In genomic region chr9:92242115-92242778, GRCh38 we compare ENCODE assay signal across 9 cellular contexts. TPM values are rescaled to one million over a fixed set of nuclear protein-coding genes. Genes with fewer than 3 reads are reported as not detected.
DNase-seq lines count a peak whose midpoint lies in the region; ATAC-seq and TF ChIP-seq lines count a peak whose summit lies in the region.
"Had no signal": no experiment of that assay in that cellular context is flagged by ENCODE, and none has a peak within 500 bp of the region (broad histone marks: within the 10 kb centered on the region; RNA-seq: fewer than 3 reads in every experiment).

No MANE protein-coding gene starts in this region.

- H3K27ac ChIP-seq in VCaP (no peak overlapping the region), testis (peak overlapping the region in 1 of 2 donors; percentile 63), esophagus muscularis mucosa (replicated peaks in 1 of 4) (no peak overlapping the region)

- H3K9me3 Mint-ChIP-seq in activated CD4-positive, alpha-beta T cell treated with anti-CD3 and anti-CD28 coated beads, Interleukin-2, amount 10 ng/mL, durations not matched to agents 7 days and 5 days = no peaks in the 10 kb centered on the region
- H3K9me3 Mint-ChIP-seq in activated CD4-positive, alpha-beta T cell treated with anti-CD3 and anti-CD28 coated beads, Interleukin-2, amount 10 ng/mL, durations not matched to agents 24 days and 14 days = no peaks in the 10 kb centered on the region
- H3K9me3 Mint-ChIP-seq: CD4-positive, CD25-positive, alpha-beta regulatory T cell had no signal

- H3K36me3 Mint-ChIP-seq in activated CD4-positive, alpha-beta T cell treated with anti-CD3 and anti-CD28 coated beads, Interleukin-2, amount 10 ng/mL, durations not matched to agents 7 days and 5 days (ENCODE audit: low read depth) = peaks cover 72% of the 10 kb centered on the region
- H3K36me3 Mint-ChIP-seq in activated CD4-positive, alpha-beta T cell treated with anti-CD3 and anti-CD28 coated beads, Interleukin-2, amount 10 ng/mL, durations not matched to agents 24 days and 14 days (ENCODE audit: low read depth) = peaks cover 88% of the 10 kb centered on the region

- no peak for ATAC-seq in GM21526 (IDR thresholded peaks at IDR 0.05; ENCODE audit: low FRiP score, unreplicated experiment)

- CTCF ChIA-PET in activated CD4-positive, alpha-beta T cell treated with anti-CD3 and anti-CD28 coated beads, Interleukin-2, amount 10 ng/mL, durations not matched to agents 7 days and 5 days (lab: Charles Lee) = interaction anchor here (0.6 to 1.3 kb wide), 5 partner anchors 12 to 448 kb away, joined by 3 to 6 read pairs (median 4); no protein-coding TSS in a partner anchor

- H3K9me3 ChIP-seq in testis (no peaks in the 10 kb centered on the region), esophagus muscularis mucosa (no peaks in the 10 kb centered on the region)

- no peak for DNase-seq in activated CD4-positive, alpha-beta T cell treated with anti-CD3 and anti-CD28 coated beads, Interleukin-2, amount 10 ng/mL, durations not matched to agents 7 days and 5 days
- DNase-seq in activated CD4-positive, alpha-beta T cell treated with anti-CD3 and anti-CD28 coated beads, Interleukin-2, amount 10 ng/mL, durations not matched to agents 24 days and 14 days = no peak
- DNase-seq in head of caudate nucleus (peak in 29 of 42 donors; percentile 6 to 66 (median 35)), testis (peak; percentile 48), esophagus muscularis mucosa (ENCODE audit: extremely low spot score) (no peak)
- no peak for DNase-seq in stimulated activated CD4-positive, alpha-beta T cell treated with anti-CD3 and anti-CD28 coated beads, Interleukin-1b, Interleukin-23, amount 100 ng/mL, for 48 hours
- DNase-seq: CD4-positive, CD25-positive, alpha-beta regulatory T cell had no signal

- peak overlapping the region; percentile 31 for H3K27ac Mint-ChIP-seq in activated CD4-positive, alpha-beta T cell treated with anti-CD3 and anti-CD28 coated beads, Interleukin-2, amount 10 ng/mL, durations not matched to agents 7 days and 5 days
- no peak overlapping the region for H3K27ac Mint-ChIP-seq in activated CD4-positive, alpha-beta T cell treated with anti-CD3 and anti-CD28 coated beads, Interleukin-2, amount 10 ng/mL, durations not matched to agents 24 days and 14 days

- no peaks in the 10 kb centered on the region for H3K27me3 Mint-ChIP-seq in activated CD4-positive, alpha-beta T cell treated with anti-CD3 and anti-CD28 coated beads, Interleukin-2, amount 10 ng/mL, durations not matched to agents 7 days and 5 days
- no peaks in the 10 kb centered on the region for H3K27me3 Mint-ChIP-seq in activated CD4-positive, alpha-beta T cell treated with anti-CD3 and anti-CD28 coated beads, Interleukin-2, amount 10 ng/mL, durations not matched to agents 24 days and 14 days
- H3K27me3 Mint-ChIP-seq: CD4-positive, CD25-positive, alpha-beta regulatory T cell had no signal

- H3K4me3 Mint-ChIP-seq in activated CD4-positive, alpha-beta T cell treated with anti-CD3 and anti-CD28 coated beads, Interleukin-2, amount 10 ng/mL, durations not matched to agents 7 days and 5 days = no peak overlapping the region
- no peak overlapping the region for H3K4me3 Mint-ChIP-seq in activated CD4-positive, alpha-beta T cell treated with anti-CD3 and anti-CD28 coated beads, Interleukin-2, amount 10 ng/mL, durations not matched to agents 24 days and 14 days
- H3K4me3 Mint-ChIP-seq: CD4-positive, CD25-positive, alpha-beta regulatory T cell had no signal

- H3K27me3 ChIP-seq in testis (no peaks in the 10 kb centered on the region), esophagus muscularis mucosa (no peaks in the 10 kb centered on the region)

- intact Hi-C loops in activated CD4-positive, alpha-beta T cell treated with anti-CD3 and anti-CD28 coated beads, Interleukin-2, amount 10 ng/mL, durations not matched to agents 24 days and 14 days (cut with micrococcal nuclease) = no loop called here
- intact Hi-C loops in head of caudate nucleus (cut with DNase I) = loop anchor here (10.0 kb wide), 1 partner anchor 107 kb away; no protein-coding TSS in a partner anchor
- intact Hi-C loops in testis (cut with DNase I; ENCODE audit: low total_unique reads) = loop anchor here (5.0 kb wide), 1 partner anchor 105 kb away; no protein-coding TSS in a partner anchor
- intact Hi-C loops in esophagus muscularis mucosa (cut with DNase I) = loop anchor here (5.0 kb wide), 1 partner anchor 105 kb away; no protein-coding TSS in a partner anchor

- H3K36me3 ChIP-seq in testis (ENCODE audit: low read depth, missing control alignments) = no peaks in the 10 kb centered on the region
- peaks cover 88 to 100% (median 99%) of the 10 kb centered on the region in 4 donors for H3K36me3 ChIP-seq in esophagus muscularis mucosa

- TF ChIP-seq POLR2A in testis (IDR thresholded peaks at IDR 0.05) (no peak), esophagus muscularis mucosa (IDR thresholded peaks at IDR 0.05; ENCODE audit: low read depth) (no peak)

- TF ChIP-seq EP300 in esophagus muscularis mucosa (IDR thresholded peaks at IDR 0.05) = no peak

- H3K4me3 ChIP-seq in testis (no peak overlapping the region), esophagus muscularis mucosa (no peak overlapping the region)

- WGBS in testis, 2 donors = 31 to 49% methylated on average over 3 of the region's 3 CpGs
- WGBS in esophagus muscularis mucosa = 56% methylated on average over 3 of the region's 3 CpGs

- H3K4me1 ChIP-seq in testis = peaks cover 5% of the 10 kb centered on the region
- H3K4me1 ChIP-seq in esophagus muscularis mucosa = no peaks in the 10 kb centered on the region

- POLR2A ChIA-PET in activated CD4-positive, alpha-beta T cell treated with anti-CD3 and anti-CD28 coated beads, Interleukin-2, amount 10 ng/mL, durations not matched to agents 7 days and 5 days (lab: Charles Lee) = no interaction called here

- 0 out of 2 replicates have a peak, but pooled peaks have one; percentile 20 for TF ChIP-seq CTCF in VCaP (conservative IDR thresholded peaks at IDR 0.05)
- peak in 2 of 3 experiments; percentile 19 to 44 for TF ChIP-seq CTCF in testis (IDR thresholded peaks at IDR 0.05)
- TF ChIP-seq CTCF in esophagus muscularis mucosa (IDR thresholded peaks at IDR 0.05) = peak in 1 of 3 experiments; percentile 14

- H3K4me1 Mint-ChIP-seq in activated CD4-positive, alpha-beta T cell treated with anti-CD3 and anti-CD28 coated beads, Interleukin-2, amount 10 ng/mL, durations not matched to agents 7 days and 5 days = no peaks in the 10 kb centered on the region
- peaks cover 8% of the 10 kb centered on the region for H3K4me1 Mint-ChIP-seq in activated CD4-positive, alpha-beta T cell treated with anti-CD3 and anti-CD28 coated beads, Interleukin-2, amount 10 ng/mL, durations not matched to agents 24 days and 14 days
- H3K4me1 Mint-ChIP-seq: CD4-positive, CD25-positive, alpha-beta regulatory T cell had no signal

RNA-seq across cellular contexts. Expression of gene IARS1, which starts 51.2 kb away (rescaled TPM):
- total RNA-seq in activated CD4-positive, alpha-beta T cell treated with anti-CD3 and anti-CD28 coated beads, Interleukin-2, amount 10 ng/mL, durations not matched to agents 7 days and 5 days = 100 to 1,000 TPM; 123 to 128 TPM
- total RNA-seq in activated CD4-positive, alpha-beta T cell treated with anti-CD3 and anti-CD28 coated beads, Interleukin-2, amount 10 ng/mL, durations not matched to agents 24 days and 14 days = 226 and 234 TPM in 2 replicates
- 100 to 1,000 TPM; 112 to 143 TPM for total RNA-seq in testis
- polyA plus RNA-seq in testis (ENCODE audit: insufficient read depth, low read depth, low replicate concordance) = 57.2 TPM
- 10 to 100 TPM; 49.8 to 80.6 (median 67.1) TPM for total RNA-seq in esophagus muscularis mucosa

Comparison
In these comparisons a context has a peak if more than half of its experiments do, and no peak if none do; other contexts are left out.
1. DNase-seq: peak in head of caudate nucleus (29 of 42) and testis (single experiment); none in activated CD4-positive, alpha-beta T cell treated with anti-CD3 and anti-CD28 coated beads, Interleukin-2, amount 10 ng/mL, durations not matched to agents 7 days and 5 days (single experiment), activated CD4-positive, alpha-beta T cell treated with anti-CD3 and anti-CD28 coated beads, Interleukin-2, amount 10 ng/mL, durations not matched to agents 24 days and 14 days (single experiment), esophagus muscularis mucosa (single experiment) and stimulated activated CD4-positive, alpha-beta T cell treated with anti-CD3 and anti-CD28 coated beads, Interleukin-1b, Interleukin-23, amount 100 ng/mL, for 48 hours (single experiment).